17 cellular contexts compared by ENCODE assay signal in the genomic region with DNA sequence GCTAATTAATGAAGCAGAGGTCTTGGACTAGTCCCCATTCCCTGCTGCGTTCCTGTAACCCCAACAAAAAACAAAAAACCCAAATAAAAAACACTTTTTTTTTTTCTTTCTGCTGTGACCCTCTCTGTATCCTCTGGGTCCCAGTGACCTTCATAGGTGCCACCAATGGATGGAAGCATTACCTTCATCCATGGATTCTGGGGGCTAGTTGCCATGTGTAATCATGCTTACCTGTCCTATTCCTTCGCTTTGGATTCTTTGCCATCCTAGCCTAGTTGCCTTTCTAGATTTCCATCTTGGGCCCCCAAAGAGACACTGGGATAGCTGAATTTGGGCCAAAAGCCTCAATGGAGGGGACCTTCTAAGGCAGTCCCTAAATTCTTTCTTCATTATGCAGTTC.
A peak's percentile ranks its signal among the peaks of the same experiment; 100 is the strongest.
DNase-seq lines count a peak whose midpoint lies in the region; ATAC-seq, FAIRE-seq and TF ChIP-seq lines count a peak whose summit lies in the region.
"Had no signal": no experiment of that assay in that cellular context is flagged by ENCODE, and none has a peak within 500 bp of the region (broad histone marks: within the 10 kb centered on the region; RNA-seq: fewer than 3 reads in every experiment).

No MANE protein-coding gene starts in this region.

- no peak overlapping the region for H3K27ac ChIP-seq in astrocyte (ENCODE audit: low read depth, low read length)
- H3K27ac ChIP-seq: esophagus squamous epithelium, RWPE1, transverse colon had no signal

- H4K20me1 ChIP-seq in astrocyte (ENCODE audit: insufficient read depth, low read length): no peaks in the 10 kb centered on the region

- no peak overlapping the region for H3K9ac ChIP-seq in astrocyte (ENCODE audit: low read length)

- POLR2A ChIA-PET in activated CD4-positive, alpha-beta T cell treated with anti-CD3 and anti-CD28 coated beads, Interleukin-2, amount 10 ng/mL, durations not matched to agents 7 days and 5 days (lab: Charles Lee): no interaction called here

- H2AFZ ChIP-seq in astrocyte (ENCODE audit: low read depth, low read length): no peak overlapping the region

- H3K9me3 ChIP-seq in astrocyte (ENCODE audit: insufficient read depth, low read depth, low read length): peaks cover 6% of the 10 kb centered on the region

- no peak overlapping the region for H3K27ac Mint-ChIP-seq in astrocyte (ENCODE audit: unreplicated experiment)
- H3K27ac Mint-ChIP-seq in activated CD4-positive, alpha-beta T cell treated with anti-CD3 and anti-CD28 coated beads, Interleukin-2, amount 10 ng/mL, durations not matched to agents 7 days and 5 days: no peak overlapping the region
- H3K27ac Mint-ChIP-seq: progenitor cell of endocrine pancreas, T-helper 17 cell had no signal

- no peak overlapping the region for H3K4me2 ChIP-seq in astrocyte (ENCODE audit: low read length)

- no peaks in the 10 kb centered on the region for H3K36me3 Mint-ChIP-seq in astrocyte (ENCODE audit: low read depth, unreplicated experiment)
- no peaks in the 10 kb centered on the region for H3K36me3 Mint-ChIP-seq in activated CD4-positive, alpha-beta T cell treated with anti-CD3 and anti-CD28 coated beads, Interleukin-2, amount 10 ng/mL, durations not matched to agents 7 days and 5 days (ENCODE audit: low read depth)

- no peak for TF ChIP-seq CTCF in astrocyte (IDR thresholded peaks at IDR 0.05; ENCODE audit: insufficient read depth, low read depth, low read length)

- H3K27me3 Mint-ChIP-seq in astrocyte (ENCODE audit: low read depth, unreplicated experiment): no peaks in the 10 kb centered on the region
- H3K27me3 Mint-ChIP-seq in activated CD4-positive, alpha-beta T cell treated with anti-CD3 and anti-CD28 coated beads, Interleukin-2, amount 10 ng/mL, durations not matched to agents 7 days and 5 days: no peaks in the 10 kb centered on the region
- H3K27me3 Mint-ChIP-seq: progenitor cell of endocrine pancreas, T-helper 17 cell had no signal

- no peaks in the 10 kb centered on the region for H3K79me2 ChIP-seq in astrocyte (ENCODE audit: insufficient read depth, low read length)

- peaks cover 16% of the 10 kb centered on the region for H3K9me3 Mint-ChIP-seq in astrocyte (ENCODE audit: unreplicated experiment)
- peaks cover 19% of the 10 kb centered on the region for H3K9me3 Mint-ChIP-seq in activated CD4-positive, alpha-beta T cell treated with anti-CD3 and anti-CD28 coated beads, Interleukin-2, amount 10 ng/mL, durations not matched to agents 7 days and 5 days

- no peaks in the 10 kb centered on the region for H3K4me1 ChIP-seq in astrocyte (ENCODE audit: insufficient read depth, low read length)
- H3K4me1 ChIP-seq: esophagus squamous epithelium, transverse colon had no signal

- CTCF ChIA-PET in activated CD4-positive, alpha-beta T cell treated with anti-CD3 and anti-CD28 coated beads, Interleukin-2, amount 10 ng/mL, durations not matched to agents 7 days and 5 days (lab: Charles Lee): no interaction called here

- H3K4me3 Mint-ChIP-seq in astrocyte (ENCODE audit: unreplicated experiment): no peak overlapping the region
- H3K4me3 Mint-ChIP-seq in activated CD4-positive, alpha-beta T cell treated with anti-CD3 and anti-CD28 coated beads, Interleukin-2, amount 10 ng/mL, durations not matched to agents 7 days and 5 days: no peak overlapping the region
- H3K4me3 Mint-ChIP-seq: T-helper 17 cell had no signal

- DNase-seq in NCI-H146 (lab: John Stamatoyannopoulos, UW) (peak; percentile 29), NCI-H146 treated with DMSO at 0.1 percent for 48 hours (lab: John Stamatoyannopoulos, UW; ENCODE audit: unreplicated experiment) (no peak), LHCN-M2 (ENCODE audit: low read depth) (peak; percentile 1), astrocyte (ENCODE audit: low read depth) (peak; percentile 26), iPS-NIHi7 (ENCODE audit: extremely low spot score) (peak; percentile 6), LoVo (ENCODE audit: low spot score) (no peak)
- DNase-seq in activated CD4-positive, alpha-beta T cell treated with anti-CD3 and anti-CD28 coated beads, Interleukin-2, amount 10 ng/mL, durations not matched to agents 7 days and 5 days: no peak
- DNase-seq: activated CD4-positive, alpha-beta T cell treated with anti-CD3 and anti-CD28 coated beads for 1 hour; esophagus squamous epithelium; islet precursor cell; NCI-H345; T-helper 17 cell; transverse colon had no signal

- FAIRE-seq in astrocyte (lab: Jason Lieb, UNC): no peak
- FAIRE-seq: A204.1 had no signal

- H3K36me3 ChIP-seq in astrocyte (ENCODE audit: insufficient read depth, low read length): no peaks in the 10 kb centered on the region
- H3K36me3 ChIP-seq: esophagus squamous epithelium, transverse colon had no signal

- no peak overlapping the region for H3K4me3 ChIP-seq in astrocyte (ENCODE audit: insufficient read depth, low read depth, low read length)
- H3K4me3 ChIP-seq: esophagus squamous epithelium, transverse colon had no signal

- H3K27me3 ChIP-seq in astrocyte (ENCODE audit: insufficient read depth, low read length): no peaks in the 10 kb centered on the region
- H3K27me3 ChIP-seq: esophagus squamous epithelium, transverse colon had no signal

- no peaks in the 10 kb centered on the region for H3K4me1 Mint-ChIP-seq in astrocyte (ENCODE audit: low read depth, unreplicated experiment)
- H3K4me1 Mint-ChIP-seq in activated CD4-positive, alpha-beta T cell treated with anti-CD3 and anti-CD28 coated beads, Interleukin-2, amount 10 ng/mL, durations not matched to agents 7 days and 5 days: no peaks in the 10 kb centered on the region
- H3K4me1 Mint-ChIP-seq: T-helper 17 cell had no signal

- ATAC-seq in HG02763 (IDR thresholded peaks at IDR 0.05; ENCODE audit: unreplicated experiment): no peak
- ATAC-seq: T-helper 17 cell had no signal

Comparison
In these comparisons a context has a peak if more than half of its experiments do, and no peak if none do; other contexts are left out.
1. DNase-seq: peak in NCI-H146 (single experiment), LHCN-M2 (single experiment), astrocyte (single experiment) and iPS-NIHi7 (single experiment); none in NCI-H146 treated with DMSO at 0.1 percent for 48 hours (single experiment), LoVo (single experiment) and activated CD4-positive, alpha-beta T cell treated with anti-CD3 and anti-CD28 coated beads, Interleukin-2, amount 10 ng/mL, durations not matched to agents 7 days and 5 days (single experiment).